9 cellular contexts compared by ENCODE assay signal in genomic region chr7:2687881-2688318, GRCh38. TPM values are rescaled to one million over a fixed set of nuclear protein-coding genes. Genes with fewer than 3 reads are reported as not detected.
DNase-seq lines count a peak whose midpoint lies in the region; ATAC-seq and TF ChIP-seq lines count a peak whose summit lies in the region.
"Had no signal": no experiment of that assay in that cellular context is flagged by ENCODE, and none has a peak within 500 bp of the region (broad histone marks: within the 10 kb centered on the region; RNA-seq: fewer than 3 reads in every experiment).

Gene AMZ1, plus strand, starts transcription at chr7:2688202. Its CDS starts 12,250 bp downstream, at chr7:2700452.

- H3K36me3 Mint-ChIP-seq in effector memory CD8-positive, alpha-beta T cell (ENCODE audit: insufficient read depth), result peaks cover 2% of the 10 kb centered on the region
- no peaks in the 10 kb centered on the region for H3K36me3 Mint-ChIP-seq in natural killer cell

- H3K27me3 Mint-ChIP-seq in effector memory CD8-positive, alpha-beta T cell, result peaks cover 37 to 71% of the 10 kb centered on the region in 2 donors
- H3K27me3 Mint-ChIP-seq in natural killer cell (ENCODE audit: low read depth in 2 of 2), result peaks cover 36 to 43% of the 10 kb centered on the region in 2 donors

- TF ChIP-seq CTCF in natural killer cell (IDR thresholded peaks at IDR 0.05), result no peak

- H3K9ac ChIP-seq in BLaER1, result no peak within 1 kb of the TSS

- H3K27ac ChIP-seq in BLaER1, result no peak within 1 kb of the TSS
- H3K27ac ChIP-seq in effector memory CD4-positive, alpha-beta T cell (ENCODE audit: insufficient read depth, low read length, poor library complexity, severe bottlenecking), result no peak within 1 kb of the TSS

- H3K9me3 Mint-ChIP-seq in effector memory CD8-positive, alpha-beta T cell, result no peaks in the 10 kb centered on the region
- no peaks in the 10 kb centered on the region for H3K9me3 Mint-ChIP-seq in natural killer cell

- H3K4me3 Mint-ChIP-seq in effector memory CD8-positive, alpha-beta T cell, result peak within 1 kb of the TSS; percentile 23 to 54
- peak within 1 kb of the TSS; percentile 63 for H3K4me3 Mint-ChIP-seq in natural killer cell

- no peaks in the 10 kb centered on the region for H3K36me3 ChIP-seq in BLaER1
- no peaks in the 10 kb centered on the region for H3K36me3 ChIP-seq in effector memory CD4-positive, alpha-beta T cell (ENCODE audit: control insufficient read depth, insufficient read depth, low read length)

- DNase-seq in effector memory CD8-positive, alpha-beta T cell, result no peak
- no peak for DNase-seq in natural killer cell
- no peak for DNase-seq in activated CD8-positive, alpha-beta memory T cell treated with anti-CD3 and anti-CD28 coated beads for 24 hours
- no peak for DNase-seq in activated CD4-positive, CD25-positive, alpha-beta regulatory T cell treated with anti-CD3 and anti-CD28 coated beads, Interleukin-2, amount 50 U/mL, for 72 hours
- no peak for DNase-seq in effector memory CD4-positive, alpha-beta T cell
- DNase-seq: stimulated activated CD4-positive, alpha-beta T cell treated with anti-CD3 and anti-CD28 coated beads, Interleukin-2, amount 100 ng/mL, for 24 hours had no signal

- H3K9me3 ChIP-seq in BLaER1, result no peaks in the 10 kb centered on the region
- H3K9me3 ChIP-seq in effector memory CD4-positive, alpha-beta T cell (ENCODE audit: control insufficient read depth, low read length), result no peaks in the 10 kb centered on the region

- intact Hi-C loops in natural killer cell (cut with micrococcal nuclease), result no loop called here

- H3K4me2 ChIP-seq in BLaER1, result peak within 1 kb of the TSS; percentile 79

- H3K27ac Mint-ChIP-seq in effector memory CD8-positive, alpha-beta T cell, result no peak within 1 kb of the TSS
- no peak within 1 kb of the TSS for H3K27ac Mint-ChIP-seq in natural killer cell

- H3K4me1 Mint-ChIP-seq in effector memory CD8-positive, alpha-beta T cell (ENCODE audit: low read depth in 2 of 2), result peaks cover 8 to 14% of the 10 kb centered on the region in 2 donors
- H3K4me1 Mint-ChIP-seq in natural killer cell, result peaks cover 17 to 21% of the 10 kb centered on the region in 2 donors

- peaks cover 60% of the 10 kb centered on the region for H3K27me3 ChIP-seq in BLaER1
- peaks cover 15% of the 10 kb centered on the region for H3K27me3 ChIP-seq in effector memory CD4-positive, alpha-beta T cell (replicated peaks; ENCODE audit: control insufficient read depth, insufficient read depth, low read length, poor library complexity, severe bottlenecking)

- H3K4me3 ChIP-seq in BLaER1, result peak within 1 kb of the TSS; percentile 53
- no peak within 1 kb of the TSS for H3K4me3 ChIP-seq in effector memory CD4-positive, alpha-beta T cell (ENCODE audit: insufficient read depth, low read depth, low read length, poor library complexity, severe bottlenecking)

- H4K20me1 ChIP-seq in BLaER1, result peaks cover 20% of the 10 kb centered on the region; the same call in 1 of the 2 replicates

- H3K4me1 ChIP-seq in BLaER1, result peaks cover 44% of the 10 kb centered on the region
- peaks cover 13% of the 10 kb centered on the region for H3K4me1 ChIP-seq in effector memory CD4-positive, alpha-beta T cell (ENCODE audit: control insufficient read depth, insufficient read depth, low read length, poor library complexity, severe bottlenecking)

- peak; percentile 29 for ATAC-seq in HG03432 (IDR thresholded peaks at IDR 0.05; ENCODE audit: unreplicated experiment)
- ATAC-seq in effector memory CD8-positive, alpha-beta T cell (replicated peaks), result no peak
- ATAC-seq in natural killer cell, result no peak
- ATAC-seq in HG02973 (IDR thresholded peaks at IDR 0.05; ENCODE audit: unreplicated experiment), result no peak

RNA-seq across cellular contexts. Expression of gene AMZ1, which starts in this region (rescaled TPM):
- total RNA-seq in natural killer cell, result 1 to 10 TPM in 1 of 3 donors, under 1 TPM in 2; 0.07 to 1.2 (median 0.27) TPM
